1 cellular context compared by ENCODE assay signal in genomic region chr3:49012441-49013017, GRCh38.
TF ChIP-seq lines count a peak whose summit lies in the region.

No MANE protein-coding gene starts in this region.

TF ChIP-seq in GM23338, 12 proteins besides CTCF, POLR2A, EP300 and RAD21:
- TF ChIP-seq STAT1 (IDR thresholded peaks at IDR 0.05; ENCODE audit: unreplicated experiment) (no peak), ZNF114 (CRISPR knock-in tag; IDR thresholded peaks at IDR 0.05) (no peak), POLR2AphosphoS5 (IDR thresholded peaks at IDR 0.05; ENCODE audit: low read depth) (no peak), ZNF331 (CRISPR knock-in tag; IDR thresholded peaks at IDR 0.05; ENCODE audit: low read depth) (no peak), JUNB (IDR thresholded peaks at IDR 0.05; ENCODE audit: unreplicated experiment) (no peak), REST (IDR thresholded peaks at IDR 0.05; ENCODE audit: unreplicated experiment) (no peak), CREB1 (CRISPR knock-in tag; IDR thresholded peaks at IDR 0.05; ENCODE audit: low read depth) (no peak), NANOG (IDR thresholded peaks at IDR 0.05; ENCODE audit: borderline replicate concordance) (no peak)
